ENCODE assay signal across 14 cellular contexts in genomic region chr10:94677691-94678090, GRCh38. TPM values are rescaled to one million over a fixed set of nuclear protein-coding genes. Genes with fewer than 3 reads are reported as not detected.
DNase-seq lines count a peak whose midpoint lies in the region; ATAC-seq and TF ChIP-seq lines count a peak whose summit lies in the region.
"Had no signal": no experiment of that assay in that cellular context is flagged by ENCODE, and none has a peak within 500 bp of the region (broad histone marks: within the 10 kb centered on the region; RNA-seq: fewer than 3 reads in every experiment).

No MANE protein-coding gene starts in this region.

- H3K36me3 Mint-ChIP-seq in activated CD4-positive, alpha-beta memory T cell treated with anti-CD3 and anti-CD28 coated beads for 36 hours = no peaks in the 10 kb centered on the region

- POLR2A ChIA-PET in activated CD4-positive, alpha-beta memory T cell treated with anti-CD3 and anti-CD28 coated beads for 36 hours (lab: Charles Lee) = no interaction called here

- no peaks in the 10 kb centered on the region for H3K9me3 Mint-ChIP-seq in activated CD4-positive, alpha-beta memory T cell treated with anti-CD3 and anti-CD28 coated beads for 36 hours
- H3K9me3 Mint-ChIP-seq: nephron progenitor cell; T-helper 1 cell treated with Interleukin-12 subunit alpha and Interleukin-12 subunit beta and Interleukin-4 antibody, amounts not matched to agents 30 μg/mL and 1 μg/mL, for 36 hours had no signal

- H3K4me3 ChIP-seq in transverse colon (no peak overlapping the region), psoas muscle (no peak overlapping the region)

- no peak for TF ChIP-seq POLR2A in transverse colon (IDR thresholded peaks at IDR 0.05)

- H3K4me1 ChIP-seq in transverse colon = peaks cover 0 to 32% (median 11%) of the 10 kb centered on the region in 4 donors
- H3K4me1 ChIP-seq in psoas muscle = no peaks in the 10 kb centered on the region

- H3K27me3 ChIP-seq in transverse colon (no peaks in the 10 kb centered on the region), psoas muscle (ENCODE audit: insufficient read depth in 3 of 3, low read length in 2 of 3) (no peaks in the 10 kb centered on the region)

- intact Hi-C loops in transverse colon (cut with DNase I; ENCODE audit: low total_unique reads) (no loop called here), psoas muscle (cut with DNase I) (no loop called here)
- intact Hi-C loops in activated CD4-positive, alpha-beta memory T cell treated with anti-CD3 and anti-CD28 coated beads for 36 hours (cut with micrococcal nuclease) = no loop called here

- no peak for TF ChIP-seq EP300 in transverse colon (IDR thresholded peaks at IDR 0.05; ENCODE audit: low read depth)

- in situ Hi-C loops in transverse colon (cut with MboI; ENCODE audit: low pct_ligation_motif_present in 1 of 4, low pct_unique_long_range_greater_than_20kb in 1 of 4, low sequenced_read_pairs in 3 of 4) = no loop called here

- H3K4me3 Mint-ChIP-seq in activated CD4-positive, alpha-beta memory T cell treated with anti-CD3 and anti-CD28 coated beads for 36 hours = no peak overlapping the region
- H3K4me3 Mint-ChIP-seq: nephron progenitor cell; T-helper 1 cell treated with Interleukin-12 subunit alpha and Interleukin-12 subunit beta and Interleukin-4 antibody, amounts not matched to agents 30 μg/mL and 1 μg/mL, for 36 hours had no signal

- H3K36me3 ChIP-seq in transverse colon (no peaks in the 10 kb centered on the region), psoas muscle (ENCODE audit: insufficient read depth in 1 of 2, low read depth in 1 of 2) (no peaks in the 10 kb centered on the region)

- H3K9me3 ChIP-seq in transverse colon (no peaks in the 10 kb centered on the region), psoas muscle (no peaks in the 10 kb centered on the region)

- CTCF ChIA-PET in activated CD4-positive, alpha-beta memory T cell treated with anti-CD3 and anti-CD28 coated beads for 36 hours (lab: Charles Lee) = no interaction called here

- no peak overlapping the region for H3K27ac Mint-ChIP-seq in activated CD4-positive, alpha-beta memory T cell treated with anti-CD3 and anti-CD28 coated beads for 36 hours
- H3K27ac Mint-ChIP-seq: nephron progenitor cell; T-helper 1 cell treated with Interleukin-12 subunit alpha and Interleukin-12 subunit beta and Interleukin-4 antibody, amounts not matched to agents 30 μg/mL and 1 μg/mL, for 36 hours had no signal

- H3K27ac ChIP-seq in transverse colon (peak overlapping the region in 2 of 4 donors; percentile 23 to 37), psoas muscle (no peak overlapping the region)

- ATAC-seq in HG02870 (IDR thresholded peaks at IDR 0.05; ENCODE audit: unreplicated experiment) = no peak
- ATAC-seq in psoas muscle = no peak

- DNase-seq in DMS 273 (lab: John Stamatoyannopoulos, UW; ENCODE audit: unreplicated experiment) (peak; percentile 3), DMS 273 treated with DMSO at 0.1 percent for 48 hours (lab: John Stamatoyannopoulos, UW) (no peak), SW480 (ENCODE audit: low spot score) (peak; percentile 13), iPS-NIHi7 (ENCODE audit: extremely low spot score) (peak; percentile 50), transverse colon (peak; percentile 50), psoas muscle (no peak)
- DNase-seq in activated CD4-positive, alpha-beta memory T cell treated with anti-CD3 and anti-CD28 coated beads for 36 hours = no peak
- DNase-seq: effector CD8-positive, alpha-beta T cell; NCI-H1694 treated with DMSO at 0.1 percent for 48 hours; nephron progenitor cell; NK-92 treated with Interleukin-12 subunit alpha and Interleukin-12 subunit beta, amount 100 ng/mL, for 24 hours had no signal

- TF ChIP-seq CTCF in transverse colon (IDR thresholded peaks at IDR 0.05) = peak; percentile 21 to 66 (median 43)
- no peak for TF ChIP-seq CTCF in psoas muscle (IDR thresholded peaks at IDR 0.05)

- H3K4me1 Mint-ChIP-seq in activated CD4-positive, alpha-beta memory T cell treated with anti-CD3 and anti-CD28 coated beads for 36 hours (ENCODE audit: low read depth) = no peaks in the 10 kb centered on the region
- H3K4me1 Mint-ChIP-seq: nephron progenitor cell had no signal

- H3K27me3 Mint-ChIP-seq in activated CD4-positive, alpha-beta memory T cell treated with anti-CD3 and anti-CD28 coated beads for 36 hours = no peaks in the 10 kb centered on the region

RNA-seq across cellular contexts. Expression of gene CYP2C18, which starts 5.8 kb away (rescaled TPM):
- total RNA-seq in transverse colon = 10 to 100 TPM in 2 of 4 donors, 1 to 10 TPM in 1, not detected in 1; 1.1 to 17.2 (median 16.2) TPM
- under 1 TPM; 0.27 to 0.71 TPM for total RNA-seq in activated CD4-positive, alpha-beta memory T cell treated with anti-CD3 and anti-CD28 coated beads for 36 hours
- not detected for total RNA-seq in psoas muscle
- polyA plus RNA-seq in psoas muscle = under 1 TPM in 2 of 3 donors, not detected in 1; 0.03 to 0.17 TPM
- total RNA-seq: A172 had no signal

Comparison
In these comparisons a context has a peak if more than half of its experiments do, and no peak if none do; other contexts are left out.
1. DNase-seq: peak in DMS 273 (single experiment), SW480 (single experiment), iPS-NIHi7 (single experiment) and transverse colon (single experiment); none in DMS 273 treated with DMSO at 0.1 percent for 48 hours (single experiment), activated CD4-positive, alpha-beta memory T cell treated with anti-CD3 and anti-CD28 coated beads for 36 hours (single experiment) and psoas muscle (0 of 2).